Comparison of ENCODE assay signal across 17 cellular contexts in the genomic region with DNA sequence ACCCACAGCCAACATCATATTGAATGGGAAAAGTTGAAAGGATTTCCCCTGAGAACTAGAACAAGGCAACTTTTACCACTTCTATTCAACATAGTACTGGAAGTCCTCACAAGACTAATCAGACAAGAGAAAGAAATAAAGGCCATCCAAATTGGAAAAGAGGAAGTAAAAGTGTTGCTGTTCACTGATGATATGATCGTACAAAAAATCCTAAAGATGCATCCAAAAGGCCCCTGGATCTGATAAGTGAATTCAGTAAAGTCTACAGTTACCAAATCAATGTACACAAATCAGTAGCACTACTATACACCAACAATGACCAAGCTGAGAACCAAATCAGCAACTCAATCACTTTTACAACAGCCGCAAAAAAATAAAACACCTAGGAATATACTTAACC.
"Had no signal": no experiment of that assay in that cellular context is flagged by ENCODE, and none has a peak within 500 bp of the region (broad histone marks: within the 10 kb centered on the region; RNA-seq: fewer than 3 reads in every experiment).

No MANE protein-coding gene starts in this region.

- H3K27me3 Mint-ChIP-seq: activated naive CD4-positive, alpha-beta T cell treated with anti-CD3 and anti-CD28 coated beads, Interleukin-2, amount 10 ng/mL, durations not matched to agents 7 days and 5 days; natural killer cell treated with Interleukin-12 subunit alpha and Interleukin-12 subunit beta and Interleukin-15 and Interleukin-18, amount 100 ng/mL, for 72 hours had no signal

- DNase-seq: activated CD4-positive, alpha-beta T cell treated with anti-CD3 and anti-CD28 coated beads, Interleukin-2, amount 50 U/mL, for 1 hour; activated CD8-positive, alpha-beta memory T cell treated with anti-CD3 and anti-CD28 coated beads, Interleukin-2, amount 50 U/mL, for 48 hours; activated effector memory CD4-positive, alpha-beta T cell treated with Interleukin-2 at 50 U/mL for 16 hours; activated naive CD4-positive, alpha-beta T cell treated with anti-CD3 and anti-CD28 coated beads, Interleukin-2, amount 10 ng/mL, durations not matched to agents 7 days and 5 days; activated T-cell treated with anti-CD3 and anti-CD28 coated beads, Interleukin-2, amount 50 U/mL, for 48 hours; aorta; brain microvascular endothelial cell; central memory CD4-positive, alpha-beta T cell; colonic mucosa; head of caudate nucleus; lower lobe of right lung; stimulated activated CD4-positive, alpha-beta T cell treated with anti-CD3 and anti-CD28 coated beads, Interleukin-4, amount 100 ng/mL, for 1 hour; upper lobe of left lung had no signal

- H3K36me3 ChIP-seq: brain microvascular endothelial cell, colonic mucosa, lower lobe of right lung, thoracic aorta, upper lobe of left lung had no signal

- H3K9me3 ChIP-seq: colonic mucosa had no signal

- H3K27ac ChIP-seq: brain microvascular endothelial cell, colonic mucosa, lower lobe of right lung, parathyroid adenoma, thoracic aorta, upper lobe of left lung had no signal

- H3K4me1 ChIP-seq: colonic mucosa, lower lobe of right lung, parathyroid adenoma had no signal

- H3K27me3 ChIP-seq: brain microvascular endothelial cell, colonic mucosa, upper lobe of left lung had no signal

- H3K27ac Mint-ChIP-seq: activated naive CD4-positive, alpha-beta T cell treated with anti-CD3 and anti-CD28 coated beads, Interleukin-2, amount 10 ng/mL, durations not matched to agents 7 days and 5 days; natural killer cell treated with Interleukin-12 subunit alpha and Interleukin-12 subunit beta and Interleukin-15 and Interleukin-18, amount 100 ng/mL, for 72 hours had no signal

- H3K4me3 ChIP-seq: colonic mucosa, lower lobe of right lung, thoracic aorta, upper lobe of left lung had no signal

- ATAC-seq: lower lobe of right lung; natural killer cell treated with Interleukin-12 subunit alpha and Interleukin-12 subunit beta and Interleukin-15 and Interleukin-18, amount 100 ng/mL, for 72 hours; sciatic nerve had no signal

- H3K4me3 Mint-ChIP-seq: activated naive CD4-positive, alpha-beta T cell treated with anti-CD3 and anti-CD28 coated beads, Interleukin-2, amount 10 ng/mL, durations not matched to agents 7 days and 5 days; natural killer cell treated with Interleukin-12 subunit alpha and Interleukin-12 subunit beta and Interleukin-15 and Interleukin-18, amount 100 ng/mL, for 72 hours had no signal
